Comparison of ENCODE assay signal across 8 cellular contexts in genomic region chr17:34252138-34252889, GRCh38. TPM values are rescaled to one million over a fixed set of nuclear protein-coding genes. Genes with fewer than 3 reads are reported as not detected.
DNase-seq lines count a peak whose midpoint lies in the region; ATAC-seq and TF ChIP-seq lines count a peak whose summit lies in the region.

No MANE protein-coding gene starts in this region.

- POLR2A ChIA-PET in RWPE1 (lab: Yijun Ruan, JAX; ENCODE audit: low non-redundant PET): no interaction called here

- H3K4me3 ChIP-seq in fibroblast of mammary gland (ENCODE audit: control insufficient read depth, low read depth, low read length): no peak overlapping the region

- CTCF ChIA-PET in RWPE1 (lab: Yijun Ruan, JAX): interaction anchor here (0.5 to 1.3 kb wide), 3 partner anchors 102 to 473 kb away, joined by 3 read pairs; no protein-coding TSS in a partner anchor

- DNase-seq in RWPE1 (ENCODE audit: low spot score) (peak; percentile 36), fibroblast of mammary gland (ENCODE audit: low read depth) (peak; percentile 92), occipital lobe (lab: John Stamatoyannopoulos, UW) (peak; percentile 71), activated gamma-delta T cell treated with Interleukin-2 at 50 U/mL for 16 hours (no peak), COLO668 (lab: John Stamatoyannopoulos, UW; ENCODE audit: unreplicated experiment) (no peak)

- H3K27ac ChIP-seq in RWPE1: peak overlapping the region; percentile 69

- TF ChIP-seq CTCF in RWPE1 (conservative IDR thresholded peaks at IDR 0.05; ENCODE audit: low read depth): no peak
- no peak for TF ChIP-seq CTCF in fibroblast of mammary gland (conservative IDR thresholded peaks at IDR 0.05; ENCODE audit: control insufficient read depth, insufficient read depth, low read depth, low read length)

- ATAC-seq in GM18502 (IDR thresholded peaks at IDR 0.05; ENCODE audit: poor library complexity, unreplicated experiment) (peak; percentile 48), HG02938 (IDR thresholded peaks at IDR 0.05; ENCODE audit: unreplicated experiment) (no peak), HG03095 (IDR thresholded peaks at IDR 0.05; ENCODE audit: unreplicated experiment) (no peak)

RNA-seq across cellular contexts. Expression of gene CCL2, which starts 2.8 kb away (rescaled TPM):
- total RNA-seq in occipital lobe: 8.7 TPM

RNA-seq across cellular contexts. Expression of gene CCL7, which starts 17.7 kb away (rescaled TPM):
- not detected for total RNA-seq in occipital lobe

RNA-seq across cellular contexts. Expression of gene CCL11, which starts 33.2 kb away (rescaled TPM):
- not detected for total RNA-seq in occipital lobe

Comparison
In these comparisons a context has a peak if more than half of its experiments do, and no peak if none do; other contexts are left out.
1. DNase-seq: peak in RWPE1 (single experiment), fibroblast of mammary gland (single experiment) and occipital lobe (single experiment); none in activated gamma-delta T cell treated with Interleukin-2 at 50 U/mL for 16 hours (single experiment) and COLO668 (single experiment).